ENCODE assay signal across 16 cellular contexts in the genomic region with DNA sequence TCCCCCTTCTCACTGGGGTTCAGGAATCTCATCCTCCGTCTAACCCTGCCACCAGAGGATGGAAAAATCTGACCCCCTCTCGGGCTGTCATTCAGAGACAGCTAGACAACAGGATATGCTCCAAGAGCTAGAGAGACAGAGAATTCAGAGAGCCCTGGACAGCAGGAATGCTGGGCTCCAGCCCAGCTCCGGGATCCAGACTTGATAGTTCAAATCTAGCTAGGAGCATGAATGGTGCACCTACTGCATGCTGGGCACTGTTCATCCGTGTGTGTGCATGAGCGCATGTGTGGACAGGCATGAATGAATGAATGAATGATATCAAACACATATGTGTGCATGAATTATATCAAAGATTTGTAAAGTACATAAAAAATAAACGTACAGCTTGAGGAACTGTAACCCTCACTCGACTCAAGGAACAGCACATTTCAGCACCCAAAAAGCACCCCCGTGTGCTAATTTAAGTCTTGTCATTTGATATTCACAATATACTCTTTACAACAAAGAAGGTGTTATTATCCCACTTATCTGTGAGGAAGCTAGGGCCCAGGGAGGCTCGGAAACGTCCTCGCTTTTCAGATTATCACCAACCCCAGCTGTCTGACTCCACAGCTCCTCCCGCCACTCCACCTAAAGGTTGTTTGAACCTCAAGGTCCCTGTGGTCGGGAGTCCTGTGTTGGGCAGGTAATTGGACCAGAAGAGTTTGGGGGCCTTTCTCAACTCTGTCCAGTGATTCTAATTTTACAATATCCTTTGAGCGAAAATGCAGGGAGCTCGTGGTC. TPM values are rescaled to one million over a fixed set of nuclear protein-coding genes. Genes with fewer than 3 reads are reported as not detected.
"Had no signal": no experiment of that assay in that cellular context is flagged by ENCODE, and none has a peak within 500 bp of the region (broad histone marks: within the 10 kb centered on the region; RNA-seq: fewer than 3 reads in every experiment).

No MANE protein-coding gene starts in this region.

- H3K36me3 ChIP-seq: cardiac muscle cell, spleen had no signal

- H3K4me1 ChIP-seq: parathyroid adenoma, spleen had no signal

- H3K27me3 ChIP-seq: cardiac muscle cell had no signal

- ATAC-seq: activated T-helper 17 cell treated with anti-CD3 and anti-CD28 coated beads, Interleukin-2, amount 50 U/mL, for 72 hours; naive thymus-derived CD8-positive, alpha-beta T cell had no signal

- H3K9ac ChIP-seq: parathyroid adenoma had no signal

- H3K9me3 ChIP-seq: spleen had no signal

- DNase-seq: activated CD4-positive, alpha-beta T cell treated with anti-CD3 and anti-CD28 coated beads, Interleukin-2, amount 50 U/mL, for 48 hours; activated naive CD4-positive, alpha-beta T cell; activated naive CD8-positive, alpha-beta T cell treated with anti-CD3 and anti-CD28 coated beads, Interleukin-2, amount 10 ng/mL, durations not matched to agents 7 days and 5 days; activated T-cell treated with anti-CD3 and anti-CD28 coated beads, Interleukin-2, amount 50 U/mL, for 1 hour; amygdala; foreskin fibroblast; mesendoderm; naive thymus-derived CD8-positive, alpha-beta T cell; spleen; stimulated activated naive CD4-positive, alpha-beta T cell had no signal

- FAIRE-seq: urothelium cell line had no signal

- H3K79me2 ChIP-seq: parathyroid adenoma had no signal

- H2AFZ ChIP-seq: parathyroid adenoma had no signal

- H3K4me3 ChIP-seq: cardiac muscle cell, spleen had no signal

- H3K27ac ChIP-seq: cardiac muscle cell, parathyroid adenoma, spleen had no signal

RNA-seq across cellular contexts. Expression of gene VSIG10L2, which starts 0.6 kb away (rescaled TPM):
- total RNA-seq: activated naive CD8-positive, alpha-beta T cell treated with anti-CD3 and anti-CD28 coated beads, Interleukin-2, amount 10 ng/mL, durations not matched to agents 7 days and 5 days; activated T-helper 17 cell treated with anti-CD3 and anti-CD28 coated beads, Interleukin-2, amount 50 U/mL, for 72 hours; cardiac muscle cell; dermis microvascular lymphatic vessel endothelial cell; glomerular endothelial cell; naive thymus-derived CD8-positive, alpha-beta T cell had no signal
- polyA plus RNA-seq: cardiac muscle cell; naive thymus-derived CD8-positive, alpha-beta T cell had no signal

RNA-seq across cellular contexts. Expression of gene DDX25, which starts 40.9 kb away (rescaled TPM):
- total RNA-seq: activated naive CD8-positive, alpha-beta T cell treated with anti-CD3 and anti-CD28 coated beads, Interleukin-2, amount 10 ng/mL, durations not matched to agents 7 days and 5 days; dermis microvascular lymphatic vessel endothelial cell; glomerular endothelial cell had no signal
